ENCODE assay signal across 16 cellular contexts in the genomic region with DNA sequence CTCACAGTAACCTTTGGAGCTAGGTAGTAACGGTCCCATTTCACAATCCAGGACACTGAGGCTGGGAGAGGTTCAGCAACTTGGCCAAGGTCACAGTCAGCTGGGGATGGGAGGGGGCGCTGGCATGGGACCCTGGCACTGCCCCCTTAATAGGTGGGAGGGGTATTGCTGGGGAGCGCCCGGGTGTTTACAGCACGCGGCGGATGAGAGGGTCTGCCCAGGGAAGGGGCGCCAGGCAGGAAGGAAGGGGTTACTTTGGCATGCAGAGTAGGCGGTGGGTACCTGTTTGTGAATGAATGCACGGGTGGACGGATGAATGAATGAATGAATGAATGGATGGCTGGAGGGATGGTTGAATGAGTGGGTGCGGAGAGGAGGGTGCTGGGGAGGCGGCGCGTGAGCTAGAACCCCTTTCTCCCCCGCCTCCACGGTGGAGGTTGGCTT. TPM values are rescaled to one million over a fixed set of nuclear protein-coding genes. Genes with fewer than 3 reads are reported as not detected.
DNase-seq lines count a peak whose midpoint lies in the region; ATAC-seq and TF ChIP-seq lines count a peak whose summit lies in the region.
"Had no signal": no experiment of that assay in that cellular context is flagged by ENCODE, and none has a peak within 500 bp of the region (broad histone marks: within the 10 kb centered on the region; RNA-seq: fewer than 3 reads in every experiment).

No MANE protein-coding gene starts in this region.

- H3K27me3 ChIP-seq in heart left ventricle = peaks cover 0 to 47% (median 2%) of the 10 kb centered on the region in 9 donors
- peaks cover 0 to 50% of the 10 kb centered on the region in 2 donors for H3K27me3 ChIP-seq in tibial artery

- H3K4me1 ChIP-seq in heart left ventricle = peaks cover 0 to 24% (median 12%) of the 10 kb centered on the region in 12 donors
- peaks cover 3% of the 10 kb centered on the region for H3K4me1 ChIP-seq in mesodermal cell (ENCODE audit: control insufficient read depth, insufficient read depth, low read length, poor library complexity, severe bottlenecking)
- H3K4me1 ChIP-seq in tibial artery = peaks cover 0 to 26% (median 20%) of the 10 kb centered on the region in 4 donors
- H3K4me1 ChIP-seq: BE2C had no signal

- WGBS in heart left ventricle, 4 donors = 20 to 35% (median 27%) methylated on average over 15 to 17 of the region's 17 CpGs
- WGBS in mesodermal cell (ENCODE audit: insufficient coverage in 2 of 2), 2 experiments = 55 to 70% methylated on average over 8 to 10 of the region's 17 CpGs

- no peak for ATAC-seq in heart left ventricle

- intact Hi-C loops in heart left ventricle (cut with DNase I) = no loop called here
- intact Hi-C loops in cardiac septum (cut with DNase I) = no loop called here
- intact Hi-C loops in tibial artery (cut with DNase I; ENCODE audit: low total_unique reads) = no loop called here

- peaks cover 5% of the 10 kb centered on the region for H3K4me1 Mint-ChIP-seq in activated naive CD8-positive, alpha-beta T cell treated with anti-CD3 and anti-CD28 coated beads for 36 hours

- DNase-seq in heart left ventricle = no peak
- DNase-seq in cardiac septum (ENCODE audit: low spot score) = no peak
- no peak for DNase-seq in activated naive CD8-positive, alpha-beta T cell treated with anti-CD3 and anti-CD28 coated beads for 36 hours
- no peak for DNase-seq in tibial artery
- DNase-seq in GM19238 (ENCODE audit: insufficient read length, low spot score) = no peak
- no peak for DNase-seq in NCI-H2081 (lab: John Stamatoyannopoulos, UW)
- DNase-seq in stimulated activated CD4-positive, alpha-beta T cell treated with anti-CD3 and anti-CD28 coated beads, Interleukin-2, amount 100 ng/mL, for 24 hours = no peak
- DNase-seq: activated effector memory CD4-positive, alpha-beta T cell treated with anti-CD3 and anti-CD28 coated beads, Interleukin-2, amount 50 U/mL, for 16 hours; BE2C; colonic mucosa; GOT3; Karpas-422; spleen had no signal

- TF ChIP-seq POLR2A in heart left ventricle (IDR thresholded peaks at IDR 0.05) = no peak

- no peaks in the 10 kb centered on the region for H3K36me3 ChIP-seq in heart left ventricle
- H3K36me3 ChIP-seq in mesodermal cell (ENCODE audit: control insufficient read depth, insufficient read depth, low read length) = no peaks in the 10 kb centered on the region
- no peaks in the 10 kb centered on the region for H3K36me3 ChIP-seq in tibial artery
- H3K36me3 ChIP-seq: BE2C, colonic mucosa, spleen had no signal

- peak overlapping the region; percentile 61 for H3K4me3 Mint-ChIP-seq in activated naive CD8-positive, alpha-beta T cell treated with anti-CD3 and anti-CD28 coated beads for 36 hours

- H3K9me3 ChIP-seq in heart left ventricle (no peaks in the 10 kb centered on the region), mesodermal cell (ENCODE audit: control insufficient read depth, low read length) (no peaks in the 10 kb centered on the region), tibial artery (no peaks in the 10 kb centered on the region)
- H3K9me3 ChIP-seq: BE2C, colonic mucosa, spleen had no signal

- H3K4me3 ChIP-seq in heart left ventricle (peak overlapping the region in 9 of 12 donors; percentile 12 to 68 (median 25)), mesodermal cell (ENCODE audit: extremely low read depth, insufficient read depth, low read length, poor library complexity, severe bottlenecking) (peak overlapping the region; percentile 8), tibial artery (peak overlapping the region; percentile 36 to 54)
- H3K4me3 ChIP-seq: colonic mucosa had no signal

- TF ChIP-seq CTCF in heart left ventricle (IDR thresholded peaks at IDR 0.05) = no peak
- TF ChIP-seq CTCF in tibial artery (IDR thresholded peaks at IDR 0.05) = no peak

- no peak overlapping the region for H3K27ac Mint-ChIP-seq in activated naive CD8-positive, alpha-beta T cell treated with anti-CD3 and anti-CD28 coated beads for 36 hours

- H3K36me3 Mint-ChIP-seq in activated naive CD8-positive, alpha-beta T cell treated with anti-CD3 and anti-CD28 coated beads for 36 hours = no peaks in the 10 kb centered on the region

- H3K27ac ChIP-seq in heart left ventricle (no peak overlapping the region), mesodermal cell (ENCODE audit: low read depth, low read length, severe bottlenecking) (no peak overlapping the region), tibial artery (no peak overlapping the region)
- H3K27ac ChIP-seq: colonic mucosa, spleen had no signal

- H3K9me3 Mint-ChIP-seq in activated naive CD8-positive, alpha-beta T cell treated with anti-CD3 and anti-CD28 coated beads for 36 hours = no peaks in the 10 kb centered on the region

- peaks cover 47% of the 10 kb centered on the region for H3K27me3 Mint-ChIP-seq in activated naive CD8-positive, alpha-beta T cell treated with anti-CD3 and anti-CD28 coated beads for 36 hours

RNA-seq across cellular contexts. Expression of a gene that starts 0.6 kb away (rescaled TPM):
- total RNA-seq in heart left ventricle (1 to 10 TPM in 1 of 9 donors, under 1 TPM in 8; 0.20 to 1.4 (median 0.37) TPM), cardiac septum (1.2 TPM)
- polyA plus RNA-seq in heart left ventricle = under 1 TPM; 0.22 to 0.46 TPM
- total RNA-seq in activated naive CD8-positive, alpha-beta T cell treated with anti-CD3 and anti-CD28 coated beads for 36 hours = not detected
- polyA plus RNA-seq in mesodermal cell (2013, experiment 1 of 2) = 0.63 TPM
- polyA plus RNA-seq in mesodermal cell (2013, experiment 2 of 2) = 0.51 TPM
- total RNA-seq: glomerular endothelial cell, mesenteric fat pad had no signal

RNA-seq across cellular contexts. Expression of a gene that starts 48.9 kb away (rescaled TPM):
- 10 to 100 TPM; 47.4 to 73.1 (median 54.5) TPM for total RNA-seq in heart left ventricle
- polyA plus RNA-seq in heart left ventricle = 10 to 100 TPM; 46.7 to 83.1 TPM
- 48.1 TPM for total RNA-seq in cardiac septum
- total RNA-seq in activated naive CD8-positive, alpha-beta T cell treated with anti-CD3 and anti-CD28 coated beads for 36 hours = 10 to 100 TPM; 70.5 to 72.0 TPM
- polyA plus RNA-seq in mesodermal cell (2013, experiment 1 of 2) = 131 TPM
- polyA plus RNA-seq in mesodermal cell (2013, experiment 2 of 2) = 108 TPM
